ENCODE assay signal across 1 cellular context in the genomic region with DNA sequence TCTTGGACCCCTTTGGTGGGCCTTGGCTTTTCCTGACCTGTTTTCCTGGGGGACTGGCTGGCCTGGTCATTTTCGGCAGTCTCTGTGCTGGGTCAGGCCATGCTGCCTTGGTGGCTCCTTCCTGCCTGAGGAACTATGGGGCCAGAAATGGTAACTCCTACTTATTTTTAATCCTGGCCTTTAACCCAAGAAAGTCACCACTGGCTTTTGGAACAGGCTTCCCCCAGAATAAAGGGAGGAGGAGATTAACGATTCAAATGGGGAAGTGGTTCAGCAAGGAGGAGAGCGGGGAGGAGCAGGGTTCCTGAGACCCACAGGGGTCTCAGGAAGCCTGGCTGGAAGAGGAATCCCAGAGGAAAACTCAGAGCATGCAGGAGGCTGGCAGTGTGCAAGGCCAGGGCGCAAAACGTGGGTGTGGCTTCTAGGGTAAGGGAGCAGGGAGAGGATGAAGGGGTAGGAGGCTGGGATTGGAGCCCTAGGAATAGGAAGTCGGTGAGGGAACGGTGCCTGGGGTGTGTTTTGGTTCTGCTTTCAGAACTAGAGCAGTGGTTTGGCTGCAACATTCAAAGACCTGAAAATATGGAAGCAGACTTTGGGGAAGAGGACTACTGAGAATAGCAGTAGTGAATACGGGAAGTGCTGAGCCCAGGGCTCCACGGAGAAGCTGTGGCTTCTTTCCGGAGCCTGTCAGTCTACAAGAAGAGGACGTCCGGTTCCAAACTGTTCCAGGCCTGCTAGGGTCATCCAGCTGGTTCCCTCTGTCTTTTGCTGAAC.
TF ChIP-seq lines count a peak whose summit lies in the region.

No MANE protein-coding gene starts in this region.

TF ChIP-seq in K562, 482 proteins besides CTCF, POLR2A, EP300 and RAD21 (continued from another document and continues in another):
- TF ChIP-seq, protein P1, sequence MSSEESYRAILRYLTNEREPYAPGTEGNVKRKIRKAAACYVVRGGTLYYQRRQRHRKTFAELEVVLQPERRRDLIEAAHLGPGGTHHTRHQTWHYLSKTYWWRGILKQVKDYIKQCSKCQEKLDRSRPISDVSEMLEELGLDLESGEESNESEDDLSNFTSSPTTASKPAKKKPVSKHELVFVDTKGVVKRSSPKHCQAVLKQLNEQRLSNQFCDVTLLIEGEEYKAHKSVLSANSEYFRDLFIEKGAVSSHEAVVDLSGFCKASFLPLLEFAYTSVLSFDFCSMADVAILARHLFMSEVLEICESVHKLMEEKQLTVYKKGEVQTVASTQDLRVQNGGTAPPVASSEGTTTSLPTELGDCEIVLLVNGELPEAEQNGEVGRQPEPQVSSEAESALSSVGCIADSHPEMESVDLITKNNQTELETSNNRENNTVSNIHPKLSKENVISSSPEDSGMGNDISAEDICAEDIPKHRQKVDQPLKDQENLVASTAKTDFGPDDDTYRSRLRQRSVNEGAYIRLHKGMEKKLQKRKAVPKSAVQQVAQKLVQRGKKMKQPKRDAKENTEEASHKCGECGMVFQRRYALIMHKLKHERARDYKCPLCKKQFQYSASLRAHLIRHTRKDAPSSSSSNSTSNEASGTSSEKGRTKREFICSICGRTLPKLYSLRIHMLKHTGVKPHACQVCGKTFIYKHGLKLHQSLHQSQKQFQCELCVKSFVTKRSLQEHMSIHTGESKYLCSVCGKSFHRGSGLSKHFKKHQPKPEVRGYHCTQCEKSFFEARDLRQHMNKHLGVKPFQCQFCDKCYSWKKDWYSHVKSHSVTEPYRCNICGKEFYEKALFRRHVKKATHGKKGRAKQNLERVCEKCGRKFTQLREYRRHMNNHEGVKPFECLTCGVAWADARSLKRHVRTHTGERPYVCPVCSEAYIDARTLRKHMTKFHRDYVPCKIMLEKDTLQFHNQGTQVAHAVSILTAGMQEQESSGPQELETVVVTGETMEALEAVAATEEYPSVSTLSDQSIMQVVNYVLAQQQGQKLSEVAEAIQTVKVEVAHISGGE (CRISPR knock-in tag; IDR thresholded peaks at IDR 0.05): peak in 2 of 3 experiments; percentile 57 to 93; a peak in 3 of 6 replicates
- no peak for TF ChIP-seq PTTG1 (tag; IDR thresholded peaks at IDR 0.05; ENCODE audit: low read depth)
- TF ChIP-seq KLF1 (tag; IDR thresholded peaks at IDR 0.05): no peak
- TF ChIP-seq ZNF445 (CRISPR knock-in tag; IDR thresholded peaks at IDR 0.05; ENCODE audit: low read depth): no peak
- TF ChIP-seq SPI1 (IDR thresholded peaks at IDR 0.05; ENCODE audit: borderline replicate concordance, low read depth, low read length): peak; percentile 96
- no peak for TF ChIP-seq NR4A1 (CRISPR knock-in tag; IDR thresholded peaks at IDR 0.05)
- no peak for TF ChIP-seq NR4A1 (tag; IDR thresholded peaks at IDR 0.05)
- TF ChIP-seq, protein P2, sequence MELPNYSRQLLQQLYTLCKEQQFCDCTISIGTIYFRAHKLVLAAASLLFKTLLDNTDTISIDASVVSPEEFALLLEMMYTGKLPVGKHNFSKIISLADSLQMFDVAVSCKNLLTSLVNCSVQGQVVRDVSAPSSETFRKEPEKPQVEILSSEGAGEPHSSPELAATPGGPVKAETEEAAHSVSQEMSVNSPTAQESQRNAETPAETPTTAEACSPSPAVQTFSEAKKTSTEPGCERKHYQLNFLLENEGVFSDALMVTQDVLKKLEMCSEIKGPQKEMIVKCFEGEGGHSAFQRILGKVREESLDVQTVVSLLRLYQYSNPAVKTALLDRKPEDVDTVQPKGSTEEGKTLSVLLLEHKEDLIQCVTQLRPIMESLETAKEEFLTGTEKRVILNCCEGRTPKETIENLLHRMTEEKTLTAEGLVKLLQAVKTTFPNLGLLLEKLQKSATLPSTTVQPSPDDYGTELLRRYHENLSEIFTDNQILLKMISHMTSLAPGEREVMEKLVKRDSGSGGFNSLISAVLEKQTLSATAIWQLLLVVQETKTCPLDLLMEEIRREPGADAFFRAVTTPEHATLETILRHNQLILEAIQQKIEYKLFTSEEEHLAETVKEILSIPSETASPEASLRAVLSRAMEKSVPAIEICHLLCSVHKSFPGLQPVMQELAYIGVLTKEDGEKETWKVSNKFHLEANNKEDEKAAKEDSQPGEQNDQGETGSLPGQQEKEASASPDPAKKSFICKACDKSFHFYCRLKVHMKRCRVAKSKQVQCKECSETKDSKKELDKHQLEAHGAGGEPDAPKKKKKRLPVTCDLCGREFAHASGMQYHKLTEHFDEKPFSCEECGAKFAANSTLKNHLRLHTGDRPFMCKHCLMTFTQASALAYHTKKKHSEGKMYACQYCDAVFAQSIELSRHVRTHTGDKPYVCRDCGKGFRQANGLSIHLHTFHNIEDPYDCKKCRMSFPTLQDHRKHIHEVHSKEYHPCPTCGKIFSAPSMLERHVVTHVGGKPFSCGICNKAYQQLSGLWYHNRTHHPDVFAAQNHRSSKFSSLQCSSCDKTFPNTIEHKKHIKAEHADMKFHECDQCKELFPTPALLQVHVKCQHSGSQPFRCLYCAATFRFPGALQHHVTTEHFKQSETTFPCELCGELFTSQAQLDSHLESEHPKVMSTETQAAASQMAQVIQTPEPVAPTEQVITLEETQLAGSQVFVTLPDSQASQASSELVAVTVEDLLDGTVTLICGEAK (IDR thresholded peaks at IDR 0.05): peak; percentile 76
- TF ChIP-seq, protein P2 (CRISPR knock-in tag; IDR thresholded peaks at IDR 0.05): no peak
- no peak for TF ChIP-seq TSC22D4 (tag; IDR thresholded peaks at IDR 0.05)
- no peak for TF ChIP-seq ZNF324 (CRISPR knock-in tag; IDR thresholded peaks at IDR 0.05)
- no peak for TF ChIP-seq ZNF780A (CRISPR knock-in tag; IDR thresholded peaks at IDR 0.05)
- TF ChIP-seq, protein P3, sequence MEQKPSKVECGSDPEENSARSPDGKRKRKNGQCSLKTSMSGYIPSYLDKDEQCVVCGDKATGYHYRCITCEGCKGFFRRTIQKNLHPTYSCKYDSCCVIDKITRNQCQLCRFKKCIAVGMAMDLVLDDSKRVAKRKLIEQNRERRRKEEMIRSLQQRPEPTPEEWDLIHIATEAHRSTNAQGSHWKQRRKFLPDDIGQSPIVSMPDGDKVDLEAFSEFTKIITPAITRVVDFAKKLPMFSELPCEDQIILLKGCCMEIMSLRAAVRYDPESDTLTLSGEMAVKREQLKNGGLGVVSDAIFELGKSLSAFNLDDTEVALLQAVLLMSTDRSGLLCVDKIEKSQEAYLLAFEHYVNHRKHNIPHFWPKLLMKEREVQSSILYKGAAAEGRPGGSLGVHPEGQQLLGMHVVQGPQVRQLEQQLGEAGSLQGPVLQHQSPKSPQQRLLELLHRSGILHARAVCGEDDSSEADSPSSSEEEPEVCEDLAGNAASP (IDR thresholded peaks at IDR 0.05): no peak
- TF ChIP-seq, protein P4, sequence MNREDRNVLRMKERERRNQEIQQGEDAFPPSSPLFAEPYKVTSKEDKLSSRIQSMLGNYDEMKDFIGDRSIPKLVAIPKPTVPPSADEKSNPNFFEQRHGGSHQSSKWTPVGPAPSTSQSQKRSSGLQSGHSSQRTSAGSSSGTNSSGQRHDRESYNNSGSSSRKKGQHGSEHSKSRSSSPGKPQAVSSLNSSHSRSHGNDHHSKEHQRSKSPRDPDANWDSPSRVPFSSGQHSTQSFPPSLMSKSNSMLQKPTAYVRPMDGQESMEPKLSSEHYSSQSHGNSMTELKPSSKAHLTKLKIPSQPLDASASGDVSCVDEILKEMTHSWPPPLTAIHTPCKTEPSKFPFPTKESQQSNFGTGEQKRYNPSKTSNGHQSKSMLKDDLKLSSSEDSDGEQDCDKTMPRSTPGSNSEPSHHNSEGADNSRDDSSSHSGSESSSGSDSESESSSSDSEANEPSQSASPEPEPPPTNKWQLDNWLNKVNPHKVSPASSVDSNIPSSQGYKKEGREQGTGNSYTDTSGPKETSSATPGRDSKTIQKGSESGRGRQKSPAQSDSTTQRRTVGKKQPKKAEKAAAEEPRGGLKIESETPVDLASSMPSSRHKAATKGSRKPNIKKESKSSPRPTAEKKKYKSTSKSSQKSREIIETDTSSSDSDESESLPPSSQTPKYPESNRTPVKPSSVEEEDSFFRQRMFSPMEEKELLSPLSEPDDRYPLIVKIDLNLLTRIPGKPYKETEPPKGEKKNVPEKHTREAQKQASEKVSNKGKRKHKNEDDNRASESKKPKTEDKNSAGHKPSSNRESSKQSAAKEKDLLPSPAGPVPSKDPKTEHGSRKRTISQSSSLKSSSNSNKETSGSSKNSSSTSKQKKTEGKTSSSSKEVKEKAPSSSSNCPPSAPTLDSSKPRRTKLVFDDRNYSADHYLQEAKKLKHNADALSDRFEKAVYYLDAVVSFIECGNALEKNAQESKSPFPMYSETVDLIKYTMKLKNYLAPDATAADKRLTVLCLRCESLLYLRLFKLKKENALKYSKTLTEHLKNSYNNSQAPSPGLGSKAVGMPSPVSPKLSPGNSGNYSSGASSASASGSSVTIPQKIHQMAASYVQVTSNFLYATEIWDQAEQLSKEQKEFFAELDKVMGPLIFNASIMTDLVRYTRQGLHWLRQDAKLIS (CRISPR knock-in tag; IDR thresholded peaks at IDR 0.05): no peak
- TF ChIP-seq GTF2F1 (IDR thresholded peaks at IDR 0.05; ENCODE audit: low read depth, low read length): no peak
- TF ChIP-seq, protein P5, sequence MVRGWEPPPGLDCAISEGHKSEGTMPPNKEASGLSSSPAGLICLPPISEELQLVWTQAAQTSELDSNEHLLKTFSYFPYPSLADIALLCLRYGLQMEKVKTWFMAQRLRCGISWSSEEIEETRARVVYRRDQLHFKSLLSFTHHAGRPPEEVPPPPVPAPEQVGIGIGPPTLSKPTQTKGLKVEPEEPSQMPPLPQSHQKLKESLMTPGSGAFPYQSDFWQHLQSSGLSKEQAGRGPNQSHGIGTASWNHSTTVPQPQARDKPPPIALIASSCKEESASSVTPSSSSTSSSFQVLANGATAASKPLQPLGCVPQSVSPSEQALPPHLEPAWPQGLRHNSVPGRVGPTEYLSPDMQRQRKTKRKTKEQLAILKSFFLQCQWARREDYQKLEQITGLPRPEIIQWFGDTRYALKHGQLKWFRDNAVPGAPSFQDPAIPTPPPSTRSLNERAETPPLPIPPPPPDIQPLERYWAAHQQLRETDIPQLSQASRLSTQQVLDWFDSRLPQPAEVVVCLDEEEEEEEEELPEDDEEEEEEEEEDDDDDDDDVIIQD (CRISPR knock-in tag; IDR thresholded peaks at IDR 0.05): no peak
- TF ChIP-seq ZKSCAN1 (IDR thresholded peaks at IDR 0.05; ENCODE audit: low read depth, low read length): no peak
- no peak for TF ChIP-seq CEBPB (tag; IDR thresholded peaks at IDR 0.05)
- no peak for TF ChIP-seq KLF6 (CRISPR knock-in tag; IDR thresholded peaks at IDR 0.05; ENCODE audit: borderline replicate concordance)
- TF ChIP-seq, protein P6, sequence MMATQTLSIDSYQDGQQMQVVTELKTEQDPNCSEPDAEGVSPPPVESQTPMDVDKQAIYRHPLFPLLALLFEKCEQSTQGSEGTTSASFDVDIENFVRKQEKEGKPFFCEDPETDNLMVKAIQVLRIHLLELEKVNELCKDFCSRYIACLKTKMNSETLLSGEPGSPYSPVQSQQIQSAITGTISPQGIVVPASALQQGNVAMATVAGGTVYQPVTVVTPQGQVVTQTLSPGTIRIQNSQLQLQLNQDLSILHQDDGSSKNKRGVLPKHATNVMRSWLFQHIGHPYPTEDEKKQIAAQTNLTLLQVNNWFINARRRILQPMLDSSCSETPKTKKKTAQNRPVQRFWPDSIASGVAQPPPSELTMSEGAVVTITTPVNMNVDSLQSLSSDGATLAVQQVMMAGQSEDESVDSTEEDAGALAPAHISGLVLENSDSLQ (IDR thresholded peaks at IDR 0.05): peak; percentile 22; the same call in 1 of the 2 replicates
- TF ChIP-seq, protein P7, sequence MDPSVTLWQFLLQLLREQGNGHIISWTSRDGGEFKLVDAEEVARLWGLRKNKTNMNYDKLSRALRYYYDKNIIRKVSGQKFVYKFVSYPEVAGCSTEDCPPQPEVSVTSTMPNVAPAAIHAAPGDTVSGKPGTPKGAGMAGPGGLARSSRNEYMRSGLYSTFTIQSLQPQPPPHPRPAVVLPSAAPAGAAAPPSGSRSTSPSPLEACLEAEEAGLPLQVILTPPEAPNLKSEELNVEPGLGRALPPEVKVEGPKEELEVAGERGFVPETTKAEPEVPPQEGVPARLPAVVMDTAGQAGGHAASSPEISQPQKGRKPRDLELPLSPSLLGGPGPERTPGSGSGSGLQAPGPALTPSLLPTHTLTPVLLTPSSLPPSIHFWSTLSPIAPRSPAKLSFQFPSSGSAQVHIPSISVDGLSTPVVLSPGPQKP (CRISPR knock-in tag; IDR thresholded peaks at IDR 0.05): no peak
- no peak for TF ChIP-seq TCF3 (CRISPR knock-in tag; IDR thresholded peaks at IDR 0.05)
- TF ChIP-seq, protein P8, sequence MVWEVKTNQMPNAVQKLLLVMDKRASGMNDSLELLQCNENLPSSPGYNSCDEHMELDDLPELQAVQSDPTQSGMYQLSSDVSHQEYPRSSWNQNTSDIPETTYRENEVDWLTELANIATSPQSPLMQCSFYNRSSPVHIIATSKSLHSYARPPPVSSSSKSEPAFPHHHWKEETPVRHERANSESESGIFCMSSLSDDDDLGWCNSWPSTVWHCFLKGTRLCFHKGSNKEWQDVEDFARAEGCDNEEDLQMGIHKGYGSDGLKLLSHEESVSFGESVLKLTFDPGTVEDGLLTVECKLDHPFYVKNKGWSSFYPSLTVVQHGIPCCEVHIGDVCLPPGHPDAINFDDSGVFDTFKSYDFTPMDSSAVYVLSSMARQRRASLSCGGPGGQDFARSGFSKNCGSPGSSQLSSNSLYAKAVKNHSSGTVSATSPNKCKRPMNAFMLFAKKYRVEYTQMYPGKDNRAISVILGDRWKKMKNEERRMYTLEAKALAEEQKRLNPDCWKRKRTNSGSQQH (CRISPR knock-in tag; IDR thresholded peaks at IDR 0.05): no peak
- no peak for TF ChIP-seq SMARCA5 (IDR thresholded peaks at IDR 0.05)
- TF ChIP-seq IFI16 (CRISPR knock-in tag; IDR thresholded peaks at IDR 0.05): no peak
- TF ChIP-seq SRSF7 (optimal IDR thresholded peaks at IDR 0.05; ENCODE audit: low read depth, low read length): no peak
- TF ChIP-seq ZNF311 (CRISPR knock-in tag; IDR thresholded peaks at IDR 0.05): no peak
- TF ChIP-seq ZNF23 (CRISPR knock-in tag; IDR thresholded peaks at IDR 0.05): no peak
